In genomic region chr5:1009359-1010180, GRCh38 we compare ENCODE assay signal across 9 cellular contexts. TPM values are rescaled to one million over a fixed set of nuclear protein-coding genes. Genes with fewer than 3 reads are reported as not detected.
A peak's percentile ranks its signal among the peaks of the same experiment; 100 is the strongest.
DNase-seq lines count a peak whose midpoint lies in the region; ATAC-seq and TF ChIP-seq lines count a peak whose summit lies in the region.
"Had no signal": no experiment of that assay in that cellular context is flagged by ENCODE, and none has a peak within 500 bp of the region (broad histone marks: within the 10 kb centered on the region; RNA-seq: fewer than 3 reads in every experiment).

No MANE protein-coding gene starts in this region.

- no peak overlapping the region for H3K27ac ChIP-seq in ACC112 (ENCODE audit: low read depth, low read length)
- peak overlapping the region; percentile 38 for H3K27ac ChIP-seq in KMS-11
- peak overlapping the region in 1 of 2 donors; percentile 13 for H3K27ac ChIP-seq in esophagus (ENCODE audit: low read depth in 2 of 2, low read length in 1 of 2)

- H3K79me2 ChIP-seq in ACC112 (ENCODE audit: control insufficient read depth, insufficient read depth, low read length, unreplicated experiment), result no peaks in the 10 kb centered on the region
- H3K79me2 ChIP-seq in KMS-11 (ENCODE audit: insufficient read depth, low read depth), result peaks cover 55% of the 10 kb centered on the region

- H3K36me3 Mint-ChIP-seq in nephron progenitor cell (ENCODE audit: low read depth), result no peaks in the 10 kb centered on the region
- no peaks in the 10 kb centered on the region for H3K36me3 Mint-ChIP-seq in stimulated activated effector memory CD8-positive, alpha-beta T cell treated with anti-CD3 and anti-CD28 coated beads, Interleukin-12 subunit alpha, Interleukin-12 subunit beta, amount 100 ng/mL, for 72 hours

- ATAC-seq in GM19467 (IDR thresholded peaks at IDR 0.05; ENCODE audit: unreplicated experiment), result no peak
- ATAC-seq in stimulated activated effector memory CD8-positive, alpha-beta T cell treated with anti-CD3 and anti-CD28 coated beads, Interleukin-12 subunit alpha, Interleukin-12 subunit beta, amount 100 ng/mL, for 72 hours, result no peak

- TF ChIP-seq CTCF in KMS-11 (conservative IDR thresholded peaks at IDR 0.05; ENCODE audit: low read depth, low read length) (no peak), nephron progenitor cell (IDR thresholded peaks at IDR 0.05) (no peak)

- no peaks in the 10 kb centered on the region for H3K36me3 ChIP-seq in ACC112 (ENCODE audit: insufficient read depth, low read length)
- H3K36me3 ChIP-seq in KMS-11 (ENCODE audit: insufficient read depth), result peaks cover 3% of the 10 kb centered on the region; the same call in 1 of the 2 replicates
- H3K36me3 ChIP-seq in esophagus (ENCODE audit: control insufficient read depth in 2 of 2, insufficient read depth in 2 of 2, low read length in 1 of 2), result no peaks in the 10 kb centered on the region

- H3K4me3 Mint-ChIP-seq in nephron progenitor cell, result peak overlapping the region; percentile 73
- no peak overlapping the region for H3K4me3 Mint-ChIP-seq in stimulated activated effector memory CD8-positive, alpha-beta T cell treated with anti-CD3 and anti-CD28 coated beads, Interleukin-12 subunit alpha, Interleukin-12 subunit beta, amount 100 ng/mL, for 72 hours

- H4K20me1 ChIP-seq in KMS-11 (ENCODE audit: insufficient read depth), result peaks cover 39% of the 10 kb centered on the region

- H3K27me3 ChIP-seq in ACC112 (ENCODE audit: insufficient read depth, low read length) (peaks cover 65% of the 10 kb centered on the region), KMS-11 (ENCODE audit: insufficient read depth, low read depth) (no peaks in the 10 kb centered on the region), esophagus (ENCODE audit: control insufficient read depth in 1 of 2, insufficient read depth in 2 of 2, low read length in 2 of 2) (peaks cover 0 to 12% of the 10 kb centered on the region in 2 donors)

- H3K4me3 ChIP-seq in ACC112 (ENCODE audit: low read depth, low read length), result peak overlapping the region; percentile 37; the same call in 1 of the 2 replicates
- no peak overlapping the region for H3K4me3 ChIP-seq in KMS-11 (IDR thresholded peaks at IDR 0.05; ENCODE audit: insufficient read depth, low read depth, low read length)
- peak overlapping the region; percentile 26 to 39 for H3K4me3 ChIP-seq in esophagus (ENCODE audit: low read depth in 1 of 2, low read length in 2 of 2)

- peaks cover 27% of the 10 kb centered on the region for H3K4me1 Mint-ChIP-seq in nephron progenitor cell
- H3K4me1 Mint-ChIP-seq in stimulated activated effector memory CD8-positive, alpha-beta T cell treated with anti-CD3 and anti-CD28 coated beads, Interleukin-12 subunit alpha, Interleukin-12 subunit beta, amount 100 ng/mL, for 72 hours, result peaks cover 13% of the 10 kb centered on the region

- H3K27ac Mint-ChIP-seq in nephron progenitor cell, result no peak overlapping the region
- H3K27ac Mint-ChIP-seq in stimulated activated effector memory CD8-positive, alpha-beta T cell treated with anti-CD3 and anti-CD28 coated beads, Interleukin-12 subunit alpha, Interleukin-12 subunit beta, amount 100 ng/mL, for 72 hours, result no peak overlapping the region

- H3K4me2 ChIP-seq in KMS-11, result peak overlapping the region; percentile 64

- WGBS in esophagus, 2 donors, result 10 to 12% methylated on average over 54 to 70 of the region's 70 CpGs

- H3K9me3 Mint-ChIP-seq in nephron progenitor cell, result no peaks in the 10 kb centered on the region
- H3K9me3 Mint-ChIP-seq in stimulated activated effector memory CD8-positive, alpha-beta T cell treated with anti-CD3 and anti-CD28 coated beads, Interleukin-12 subunit alpha, Interleukin-12 subunit beta, amount 100 ng/mL, for 72 hours, result no peaks in the 10 kb centered on the region

- peak; percentile 42 for DNase-seq in nephron progenitor cell
- no peak for DNase-seq in amygdala (lab: John Stamatoyannopoulos, UW)
- DNase-seq in stimulated activated effector memory CD8-positive, alpha-beta T cell treated with anti-CD3 and anti-CD28 coated beads, Interleukin-12 subunit alpha, Interleukin-12 subunit beta, amount 100 ng/mL, for 72 hours (ENCODE audit: low spot score in 2 of 2), result no peak
- DNase-seq in C1 segment of cervical spinal cord (lab: John Stamatoyannopoulos, UW), result no peak
- DNase-seq: hippocampal formation had no signal

- H3K27me3 Mint-ChIP-seq in nephron progenitor cell (ENCODE audit: low read depth, poor library complexity), result peaks cover 57% of the 10 kb centered on the region

- H3K9me3 ChIP-seq in esophagus (ENCODE audit: control insufficient read depth in 2 of 2, insufficient read depth in 1 of 2, low read depth in 1 of 2, low read length in 1 of 2), result peaks cover 0 to 2% of the 10 kb centered on the region in 2 donors

- H2AFZ ChIP-seq in ACC112 (ENCODE audit: low read length, unreplicated experiment) (no peak overlapping the region), KMS-11 (ENCODE audit: low read depth) (no peak overlapping the region)

- H3K4me1 ChIP-seq in ACC112 (ENCODE audit: control insufficient read depth, insufficient read depth, low read length, unreplicated experiment) (no peaks in the 10 kb centered on the region), KMS-11 (ENCODE audit: low read depth, poor library complexity, severe bottlenecking) (peaks cover 60% of the 10 kb centered on the region), esophagus (ENCODE audit: control insufficient read depth in 2 of 2, insufficient read depth in 2 of 2, low read length in 1 of 2) (peaks cover 10 to 22% of the 10 kb centered on the region in 2 donors)

- H3K9ac ChIP-seq in KMS-11, result peak overlapping the region; percentile 68

RNA-seq across cellular contexts. Expression of gene NKD2, which starts 1.0 kb away (rescaled TPM):
- polyA plus RNA-seq in esophagus, result 1 to 10 TPM; 4.2 to 4.5 TPM
